ENCODE assay signal across 17 cellular contexts in the genomic region with DNA sequence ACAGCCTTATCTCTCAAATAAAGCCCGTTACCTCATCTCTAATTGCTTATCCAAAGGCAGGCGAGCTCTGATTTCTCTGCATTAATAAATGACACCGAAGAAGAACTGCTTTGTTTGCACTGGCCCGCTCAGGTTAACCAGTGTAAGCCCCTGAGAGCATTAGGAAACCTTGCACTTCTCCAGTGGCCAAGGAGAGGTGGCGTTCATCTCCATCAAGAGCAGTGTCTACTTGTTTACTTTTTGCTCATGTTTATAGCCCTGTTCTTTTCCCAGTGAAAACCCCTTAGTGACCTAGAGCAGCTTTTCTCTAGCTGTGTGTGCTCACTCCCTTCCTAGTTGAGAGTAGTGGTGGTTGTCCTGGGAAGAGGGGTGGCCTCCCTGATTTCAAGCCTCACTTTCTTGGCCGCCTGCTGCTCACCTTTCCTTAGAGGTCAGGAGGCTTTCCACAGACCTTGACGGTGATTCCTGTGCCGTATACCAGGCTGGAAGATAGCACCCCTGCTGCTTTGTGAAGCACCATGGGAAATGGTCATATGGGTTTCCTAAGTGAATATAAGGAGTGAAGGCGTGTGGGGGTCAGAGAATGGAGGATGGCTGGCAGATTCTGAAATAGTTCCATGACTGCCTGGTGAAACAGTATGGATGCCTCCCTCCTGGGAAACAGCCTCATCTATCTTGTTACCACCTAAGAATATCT. TPM values are rescaled to one million over a fixed set of nuclear protein-coding genes. Genes with fewer than 3 reads are reported as not detected.
DNase-seq lines count a peak whose midpoint lies in the region; ATAC-seq and TF ChIP-seq lines count a peak whose summit lies in the region.
"Had no signal": no experiment of that assay in that cellular context is flagged by ENCODE, and none has a peak within 500 bp of the region (broad histone marks: within the 10 kb centered on the region; RNA-seq: fewer than 3 reads in every experiment).

No MANE protein-coding gene starts in this region.

- H3K4me3 ChIP-seq in adipocyte (ENCODE audit: low read length) (no peak overlapping the region), aorta (ENCODE audit: low read length in 2 of 2) (no peak overlapping the region), lower lobe of right lung (no peak overlapping the region)
- H3K4me3 ChIP-seq: BLaER1, SJSA1 had no signal

- 66 to 70% methylated on average over 9 of the region's 9 CpGs for WGBS in aorta, 2 donors

- H3K27ac ChIP-seq in aorta (ENCODE audit: low read depth in 1 of 2, low read length in 2 of 2): no peak overlapping the region
- H3K27ac ChIP-seq in lower lobe of right lung: no peak overlapping the region
- H3K27ac ChIP-seq: BLaER1, RWPE1, SJSA1 had no signal

- TF ChIP-seq CTCF in HFFc6 (IDR thresholded peaks at IDR 0.05) (no peak), nephron (IDR thresholded peaks at IDR 0.05; ENCODE audit: unreplicated experiment in 3 of 3) (no peak), GM20000 (IDR thresholded peaks at IDR 0.05; ENCODE audit: extremely low read depth, missing control alignments) (no peak), lower lobe of right lung (IDR thresholded peaks at IDR 0.05) (no peak)

- H3K27me3 Mint-ChIP-seq in HFFc6 (ENCODE audit: insufficient read depth) (no peaks in the 10 kb centered on the region; the same call in none of the 2 replicates), nephron (ENCODE audit: low read depth) (no peaks in the 10 kb centered on the region)

- no peaks in the 10 kb centered on the region for H3K27me3 ChIP-seq in adipocyte (replicated peaks; ENCODE audit: control insufficient read depth, insufficient read depth, low read length)
- H3K27me3 ChIP-seq in aorta (ENCODE audit: control insufficient read depth in 1 of 2, insufficient read depth in 2 of 2, low read length in 1 of 2): no peaks in the 10 kb centered on the region
- no peaks in the 10 kb centered on the region for H3K27me3 ChIP-seq in lower lobe of right lung (ENCODE audit: low read depth)
- H3K27me3 ChIP-seq: BLaER1, SJSA1 had no signal

- H3K36me3 ChIP-seq in adipocyte (ENCODE audit: control insufficient read depth, insufficient read depth, low read length, severe bottlenecking) (peaks cover 22% of the 10 kb centered on the region), aorta (ENCODE audit: control insufficient read depth in 1 of 2, insufficient read depth in 2 of 2, low read length in 1 of 2) (peaks cover 2 to 6% of the 10 kb centered on the region in 2 donors), lower lobe of right lung (peaks cover 19% of the 10 kb centered on the region)

- DNase-seq in NCI-H1092 treated with DMSO at 0.1 percent for 48 hours (lab: John Stamatoyannopoulos, UW): peak; percentile 29
- no peak for DNase-seq in NCI-H1092 (lab: John Stamatoyannopoulos, UW)
- no peak for DNase-seq in HFFc6
- no peak for DNase-seq in adipocyte (ENCODE audit: low read depth)
- DNase-seq in aorta: no peak
- no peak for DNase-seq in GM20000 (ENCODE audit: low spot score)
- no peak for DNase-seq in lower lobe of right lung
- DNase-seq: 8988T, DMS 273 treated with DMSO at 0.1 percent for 48 hours, NCI-H2171, NCI-H524 had no signal

- H3K9ac ChIP-seq in adipocyte (ENCODE audit: low read length): peak overlapping the region; percentile 61
- H3K9ac ChIP-seq: BLaER1 had no signal

- peaks cover 41% of the 10 kb centered on the region for H3K4me1 Mint-ChIP-seq in HFFc6 (ENCODE audit: low read depth)
- H3K4me1 Mint-ChIP-seq in nephron: peaks cover 49% of the 10 kb centered on the region

- intact Hi-C loops in aorta (cut with DNase I) (no loop called here), lower lobe of right lung (cut with DNase I) (no loop called here)

- H3K9me3 Mint-ChIP-seq in HFFc6: no peaks in the 10 kb centered on the region
- H3K9me3 Mint-ChIP-seq in nephron: no peaks in the 10 kb centered on the region

- no peak overlapping the region for H3K4me3 Mint-ChIP-seq in HFFc6
- H3K4me3 Mint-ChIP-seq in nephron: peak overlapping the region in 1 of 3 experiments; percentile 41

- H3K9me3 ChIP-seq in adipocyte (ENCODE audit: control insufficient read depth, low read length) (no peaks in the 10 kb centered on the region), aorta (ENCODE audit: control insufficient read depth, low read length) (no peaks in the 10 kb centered on the region), lower lobe of right lung (no peaks in the 10 kb centered on the region)
- H3K9me3 ChIP-seq: SJSA1 had no signal

- H3K27ac Mint-ChIP-seq in HFFc6 (peak overlapping the region; percentile 38), nephron (peak overlapping the region; percentile 63 to 92 (median 86))

- H3K36me3 Mint-ChIP-seq in HFFc6 (ENCODE audit: low read depth) (peaks cover 40% of the 10 kb centered on the region), nephron (ENCODE audit: low read depth) (peaks cover 53% of the 10 kb centered on the region)

- H3K4me1 ChIP-seq in adipocyte (ENCODE audit: control insufficient read depth, insufficient read depth, low read length) (peaks cover 36% of the 10 kb centered on the region), aorta (ENCODE audit: control insufficient read depth in 1 of 2, insufficient read depth in 2 of 2, low read length in 2 of 2) (peaks cover 2 to 7% of the 10 kb centered on the region in 2 donors), lower lobe of right lung (no peaks in the 10 kb centered on the region)

- ATAC-seq in aorta (ENCODE audit: low FRiP score) (no peak), lower lobe of right lung (no peak)
- ATAC-seq: HCT116 had no signal

RNA-seq across cellular contexts. Expression of a gene that starts 16.6 kb away (rescaled TPM):
- total RNA-seq in HFFc6 (2021; fragmentation: NEBNext Ultra II Directional; extraction: Animal tissue kit (Norgen Biotek cat#: 25700)): 10 to 100 TPM; 15.3 to 20.5 (median 18.5) TPM
- total RNA-seq in aorta (10 to 100 TPM; 13.9 to 18.7 TPM), lower lobe of right lung (16.4 TPM)
- polyA plus RNA-seq in aorta: 1 to 10 TPM; 2.3 to 3.2 TPM

RNA-seq across cellular contexts. Expression of a gene that starts 46.2 kb away (rescaled TPM):
- total RNA-seq in HFFc6 (2021; fragmentation: NEBNext Ultra II Directional; extraction: Animal tissue kit (Norgen Biotek cat#: 25700)): not detected
- total RNA-seq in aorta (under 1 TPM; 0.06 TPM), lower lobe of right lung (0.18 TPM)
- polyA plus RNA-seq in aorta: under 1 TPM in 1 of 2 donors, not detected in 1; 0.25 TPM
- total RNA-seq: HT-29, SJSA1 had no signal
